9 cellular contexts compared by ENCODE assay signal in the genomic region with DNA sequence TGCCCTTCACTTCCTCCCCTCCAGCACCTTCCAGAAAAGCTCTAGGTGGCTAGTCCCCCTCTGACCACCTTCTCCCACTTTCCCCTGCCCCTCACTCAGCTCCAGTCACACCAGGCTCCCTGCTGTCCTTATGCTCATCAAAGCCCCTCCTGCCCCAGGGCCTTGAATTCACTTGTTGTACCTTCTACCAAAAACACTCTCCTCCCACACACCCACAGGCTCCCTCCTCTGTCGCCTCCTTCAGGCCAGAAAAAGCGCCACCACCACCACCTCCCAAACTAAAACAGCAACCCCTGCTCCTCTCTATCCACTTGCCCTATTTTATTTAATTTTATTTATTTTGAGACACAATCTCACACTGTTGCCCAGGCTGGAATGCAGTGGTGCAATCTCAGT.
DNase-seq lines count a peak whose midpoint lies in the region; ATAC-seq and TF ChIP-seq lines count a peak whose summit lies in the region.
"Had no signal": no experiment of that assay in that cellular context is flagged by ENCODE, and none has a peak within 500 bp of the region (broad histone marks: within the 10 kb centered on the region; RNA-seq: fewer than 3 reads in every experiment).

No MANE protein-coding gene starts in this region.

- peak; percentile 36 for TF ChIP-seq CTCF in epithelial cell of esophagus (IDR thresholded peaks at IDR 0.05; ENCODE audit: insufficient read depth, low read depth, low read length, missing control alignments)

- H3K4me3 Mint-ChIP-seq in stimulated activated memory B cell treated with anti-CD40 and anti-IgM and Interleukin-4, amounts not matched to agents 10 μg/mL and 1 μg/mL and 100 μg/mL, for 72 hours = no peak overlapping the region

- peaks cover 34% of the 10 kb centered on the region for H3K4me1 Mint-ChIP-seq in stimulated activated memory B cell treated with anti-CD40 and anti-IgM and Interleukin-4, amounts not matched to agents 10 μg/mL and 1 μg/mL and 100 μg/mL, for 72 hours

- peaks cover 51% of the 10 kb centered on the region for H3K27me3 Mint-ChIP-seq in stimulated activated memory B cell treated with anti-CD40 and anti-IgM and Interleukin-4, amounts not matched to agents 10 μg/mL and 1 μg/mL and 100 μg/mL, for 72 hours

- H3K36me3 Mint-ChIP-seq in stimulated activated memory B cell treated with anti-CD40 and anti-IgM and Interleukin-4, amounts not matched to agents 10 μg/mL and 1 μg/mL and 100 μg/mL, for 72 hours = no peaks in the 10 kb centered on the region

- no peak overlapping the region for H3K4me3 ChIP-seq in epithelial cell of esophagus (ENCODE audit: low read length)
- H3K4me3 ChIP-seq: BLaER1 had no signal

- peak; percentile 4 to 18 for DNase-seq in activated CD4-positive, alpha-beta T cell treated with anti-CD3 and anti-CD28 coated beads for 24 hours (ENCODE audit: low read depth in 2 of 2)
- no peak for DNase-seq in activated CD4-positive, alpha-beta T cell treated with anti-CD3 and anti-CD28 coated beads for 1 hour
- DNase-seq in UCSD-AML1 (lab: John Stamatoyannopoulos, UW; ENCODE audit: unreplicated experiment) = peak; percentile 29
- DNase-seq in epithelial cell of esophagus (ENCODE audit: low read depth) = no peak
- no peak for DNase-seq in NCI-H345 (lab: John Stamatoyannopoulos, UW)
- DNase-seq in activated gamma-delta T cell treated with Interleukin-2 at 50 U/mL for 16 hours = no peak

- H3K27ac Mint-ChIP-seq in stimulated activated memory B cell treated with anti-CD40 and anti-IgM and Interleukin-4, amounts not matched to agents 10 μg/mL and 1 μg/mL and 100 μg/mL, for 72 hours = peak overlapping the region; percentile 7

- no peak for ATAC-seq in stimulated activated memory B cell treated with anti-CD40 and anti-IgM and Interleukin-4, amounts not matched to agents 10 μg/mL and 1 μg/mL and 100 μg/mL, for 72 hours
- no peak for ATAC-seq in HG03439 (IDR thresholded peaks at IDR 0.05; ENCODE audit: unreplicated experiment)

- no peaks in the 10 kb centered on the region for H3K9me3 Mint-ChIP-seq in stimulated activated memory B cell treated with anti-CD40 and anti-IgM and Interleukin-4, amounts not matched to agents 10 μg/mL and 1 μg/mL and 100 μg/mL, for 72 hours

Comparison
In these comparisons a context has a peak if more than half of its experiments do, and no peak if none do; other contexts are left out.
1. DNase-seq: peak in activated CD4-positive, alpha-beta T cell treated with anti-CD3 and anti-CD28 coated beads for 24 hours (2 of 2) and UCSD-AML1 (single experiment); none in activated CD4-positive, alpha-beta T cell treated with anti-CD3 and anti-CD28 coated beads for 1 hour (single experiment), epithelial cell of esophagus (single experiment), NCI-H345 (single experiment) and activated gamma-delta T cell treated with Interleukin-2 at 50 U/mL for 16 hours (single experiment).